ENCODE assay signal across 23 cellular contexts in the genomic region with DNA sequence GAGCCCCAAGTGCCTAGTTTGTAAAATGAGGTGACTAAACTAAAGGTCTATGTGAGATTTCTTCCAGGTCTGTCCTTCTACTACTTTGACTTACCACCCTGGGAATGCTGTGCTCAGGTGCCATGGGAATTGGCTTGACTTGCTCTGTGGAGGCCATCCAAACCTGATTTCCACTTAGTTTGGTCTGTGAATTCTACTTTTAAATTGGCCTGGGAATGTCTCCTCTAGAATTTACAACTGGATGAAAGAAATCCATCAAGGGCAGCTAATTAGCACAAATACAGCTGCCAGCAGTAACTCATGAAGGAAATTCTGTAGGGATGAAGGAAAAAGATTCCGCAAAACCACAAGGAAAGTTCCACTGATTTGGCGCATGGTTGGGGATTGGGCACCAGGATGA.
"Had no signal": no experiment of that assay in that cellular context is flagged by ENCODE, and none has a peak within 500 bp of the region (broad histone marks: within the 10 kb centered on the region; RNA-seq: fewer than 3 reads in every experiment).

No MANE protein-coding gene starts in this region.

- ATAC-seq: natural killer cell; right cardiac atrium; sciatic nerve; stimulated activated naive B cell treated with anti-CD40 and anti-IgM and Interleukin-4, amounts not matched to agents 10 μg/mL and 1 μg/mL and 100 μg/mL, for 72 hours; stimulated activated naive CD8-positive, alpha-beta T cell treated with anti-CD3 and anti-CD28 coated beads, Interleukin-15, Interleukin-2, amounts not matched to agents 100 U/mL and 50 U/mL, for 24 hours; upper lobe of right lung had no signal

- H3K27me3 ChIP-seq: hepatocyte, ovary, stomach, testis, thyroid gland, upper lobe of right lung had no signal

- H3K79me2 ChIP-seq: hepatocyte had no signal

- H2AFZ ChIP-seq: hepatocyte had no signal

- H3K4me3 ChIP-seq: hepatocyte, left ventricle myocardium inferior, lung, ovary, skin epidermis, stomach, testis, thyroid gland, upper lobe of right lung had no signal

- H3K9me3 ChIP-seq: left ventricle myocardium inferior, ovary, stomach, testis, thyroid gland, upper lobe of right lung had no signal

- DNase-seq: islet precursor cell; left ventricle myocardium inferior; mesendoderm; naive B cell; natural killer cell; ovary; retina; right cardiac atrium; stimulated activated CD4-positive, alpha-beta T cell treated with anti-CD3 and anti-CD28 coated beads, Interleukin-12 subunit alpha, Interleukin-12 subunit beta, amount 100 ng/mL, for 4 hours; stimulated activated CD4-positive, alpha-beta T cell treated with anti-CD3 and anti-CD28 coated beads, Interleukin-15, amount 100 ng/mL, for 24 hours; stimulated activated CD4-positive, alpha-beta T cell treated with anti-CD3 and anti-CD28 coated beads, Interleukin-2, amount 100 ng/mL, for 24 hours; stimulated activated CD4-positive, alpha-beta T cell treated with anti-CD3 and anti-CD28 coated beads, Interleukin-4, amount 100 ng/mL, for 1 hour; stimulated activated naive B cell treated with anti-CD40 and anti-IgM and Interleukin-4, amounts not matched to agents 10 μg/mL and 1 μg/mL and 100 μg/mL, for 72 hours; stimulated activated naive CD8-positive, alpha-beta T cell treated with anti-CD3 and anti-CD28 coated beads, Interleukin-15, Interleukin-2, amounts not matched to agents 100 U/mL and 50 U/mL, for 24 hours; stomach; testis; thyroid gland; trophoblast cell; upper lobe of right lung had no signal

- H3K36me3 ChIP-seq: left ventricle myocardium inferior, ovary, stomach, thyroid gland, upper lobe of right lung had no signal

- H3K4me1 ChIP-seq: upper lobe of right lung had no signal

- H3K4me2 ChIP-seq: hepatocyte had no signal

- H3K27ac ChIP-seq: hepatocyte, left ventricle myocardium inferior, ovary, skin epidermis, stomach, testis, thyroid gland, upper lobe of right lung had no signal
